Comparison of ENCODE assay signal across 9 cellular contexts in the genomic region with DNA sequence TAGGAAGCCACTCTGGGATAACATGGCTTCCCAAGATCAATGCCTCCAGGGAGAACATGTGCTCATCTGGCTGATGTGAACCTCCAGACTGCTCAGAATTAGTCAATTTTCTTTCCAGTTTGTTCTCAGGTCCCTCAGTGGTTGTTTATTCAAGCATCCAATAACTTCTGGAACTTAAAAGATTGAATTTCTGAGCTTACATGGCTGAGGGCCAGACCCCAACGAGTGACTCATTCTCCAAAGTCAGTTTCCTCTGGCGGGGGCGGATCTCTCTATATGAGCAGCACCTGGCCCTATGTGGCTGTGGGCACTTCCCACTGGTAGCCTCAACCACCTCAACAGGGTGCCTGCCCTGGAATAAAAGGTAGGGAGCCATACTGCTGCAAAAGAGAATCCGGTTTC. TPM values are rescaled to one million over a fixed set of nuclear protein-coding genes. Genes with fewer than 3 reads are reported as not detected.
DNase-seq lines count a peak whose midpoint lies in the region; ATAC-seq and TF ChIP-seq lines count a peak whose summit lies in the region.
"Had no signal": no experiment of that assay in that cellular context is flagged by ENCODE, and none has a peak within 500 bp of the region (broad histone marks: within the 10 kb centered on the region; RNA-seq: fewer than 3 reads in every experiment).

No MANE protein-coding gene starts in this region.

- H3K9me3 Mint-ChIP-seq in chondrocyte (ENCODE audit: low read depth) = no peaks in the 10 kb centered on the region

- H3K36me3 Mint-ChIP-seq in chondrocyte (ENCODE audit: low read depth) = no peaks in the 10 kb centered on the region

- TF ChIP-seq CTCF in chondrocyte (IDR thresholded peaks at IDR 0.05) = no peak

- H3K27me3 Mint-ChIP-seq in chondrocyte (ENCODE audit: low read depth) = peaks cover 19% of the 10 kb centered on the region

- no peak overlapping the region for H3K4me3 Mint-ChIP-seq in chondrocyte (ENCODE audit: unreplicated experiment)

- ATAC-seq in GM21515 (IDR thresholded peaks at IDR 0.05; ENCODE audit: unreplicated experiment) (no peak), GM18520 (IDR thresholded peaks at IDR 0.05; ENCODE audit: unreplicated experiment) (no peak)

- DNase-seq in GM03348 (ENCODE audit: low spot score) (peak; percentile 30), NCI-H69 (lab: John Stamatoyannopoulos, UW) (peak; percentile 89), chondrocyte (ENCODE audit: low spot score) (no peak), NCI-H187 (lab: John Stamatoyannopoulos, UW) (no peak), NCI-H1048 (lab: John Stamatoyannopoulos, UW) (no peak)
- peak; percentile 47 to 56 (median 52) for DNase-seq in stimulated activated CD4-positive, alpha-beta T cell treated with anti-CD3 and anti-CD28 coated beads, Interleukin-12 subunit alpha, Interleukin-12 subunit beta, amount 100 ng/mL, for 48 hours (ENCODE audit: low read depth in 2 of 3, low spot score in 1 of 3)

- peak overlapping the region; percentile 34 for H3K27ac Mint-ChIP-seq in chondrocyte (ENCODE audit: unreplicated experiment)

- H3K4me1 Mint-ChIP-seq in chondrocyte (ENCODE audit: low read depth) = peaks cover 9% of the 10 kb centered on the region

RNA-seq across cellular contexts. Expression of gene LYZL4, which starts 34.0 kb away (rescaled TPM):
- total RNA-seq in chondrocyte = not detected in 3 replicates
- total RNA-seq: SJSA1 had no signal

Comparison
In these comparisons a context has a peak if more than half of its experiments do, and no peak if none do; other contexts are left out.
1. DNase-seq: peak in GM03348 (single experiment), NCI-H69 (single experiment) and stimulated activated CD4-positive, alpha-beta T cell treated with anti-CD3 and anti-CD28 coated beads, Interleukin-12 subunit alpha, Interleukin-12 subunit beta, amount 100 ng/mL, for 48 hours (3 of 3); none in chondrocyte (single experiment), NCI-H187 (0 of 2) and NCI-H1048 (single experiment).